9 cellular contexts compared by ENCODE assay signal in genomic region chr2:65232636-65233035, GRCh38. TPM values are rescaled to one million over a fixed set of nuclear protein-coding genes. Genes with fewer than 3 reads are reported as not detected.
DNase-seq lines count a peak whose midpoint lies in the region; ATAC-seq and TF ChIP-seq lines count a peak whose summit lies in the region.
"Had no signal": no experiment of that assay in that cellular context is flagged by ENCODE, and none has a peak within 500 bp of the region (broad histone marks: within the 10 kb centered on the region; RNA-seq: fewer than 3 reads in every experiment).

No MANE protein-coding gene starts in this region.

- H3K4me3 Mint-ChIP-seq in MCF 10A (ENCODE audit: unreplicated experiment): no peak overlapping the region

- H3K9me3 Mint-ChIP-seq in MCF 10A (ENCODE audit: unreplicated experiment): no peaks in the 10 kb centered on the region

- peaks cover 12% of the 10 kb centered on the region for H3K4me1 Mint-ChIP-seq in MCF 10A (ENCODE audit: insufficient read depth, unreplicated experiment)

- peaks cover 60% of the 10 kb centered on the region for H3K36me3 Mint-ChIP-seq in MCF 10A (ENCODE audit: insufficient read depth, unreplicated experiment)

- POLR2A ChIA-PET in MCF 10A (lab: Yijun Ruan, JAX): interaction anchor here (1.7 kb wide), 1 partner anchor 167 kb away, joined by 8 read pairs; no protein-coding TSS in a partner anchor

- H3K27ac ChIP-seq in breast epithelium: no peak overlapping the region
- H3K27ac ChIP-seq in SK-N-MC: peak overlapping the region; percentile 68
- no peak overlapping the region for H3K27ac ChIP-seq in upper lobe of right lung

- H3K27me3 ChIP-seq in breast epithelium (no peaks in the 10 kb centered on the region), upper lobe of right lung (no peaks in the 10 kb centered on the region), H7 (ENCODE audit: control insufficient read depth, insufficient read depth, low read length) (no peaks in the 10 kb centered on the region)

- ATAC-seq in upper lobe of right lung: peak; percentile 37

- H3K36me3 ChIP-seq in breast epithelium (no peaks in the 10 kb centered on the region), SK-N-MC (ENCODE audit: insufficient read depth, low read length) (peaks cover 49% of the 10 kb centered on the region), upper lobe of right lung (no peaks in the 10 kb centered on the region), H7 (replicated peaks; ENCODE audit: control insufficient read depth, insufficient read depth, low read length) (no peaks in the 10 kb centered on the region)

- TF ChIP-seq CTCF in MCF 10A (IDR thresholded peaks at IDR 0.05; ENCODE audit: unreplicated experiment) (no peak), breast epithelium (IDR thresholded peaks at IDR 0.05) (no peak), fibroblast of mammary gland (conservative IDR thresholded peaks at IDR 0.05; ENCODE audit: control insufficient read depth, insufficient read depth, low read depth, low read length) (no peak), upper lobe of right lung (IDR thresholded peaks at IDR 0.05) (no peak)

- DNase-seq in MCF 10A (ENCODE audit: unreplicated experiment) (peak; percentile 46), breast epithelium (ENCODE audit: low spot score in 2 of 2) (no peak), SK-N-MC (ENCODE audit: low read depth, low spot score) (no peak), fibroblast of mammary gland (ENCODE audit: low read depth) (peak; percentile 62), upper lobe of right lung (no peak), NCI-H524 treated with DMSO at 0.1 percent for 48 hours (lab: John Stamatoyannopoulos, UW) (no peak), H7 (no peak), HT-29 (ENCODE audit: low spot score) (no peak)
- DNase-seq: DND-41 had no signal

- peak overlapping the region; percentile 21 for H3K27ac Mint-ChIP-seq in MCF 10A (ENCODE audit: low read depth, unreplicated experiment)

- intact Hi-C loops in MCF 10A (cut with micrococcal nuclease): no loop called here
- intact Hi-C loops in breast epithelium (cut with DNase I; ENCODE audit: low total_unique reads): no loop called here
- intact Hi-C loops in upper lobe of right lung (cut with DNase I): no loop called here

- CTCF ChIA-PET in MCF 10A (lab: Yijun Ruan, JAX): no interaction called here

- TF ChIP-seq POLR2A in breast epithelium (IDR thresholded peaks at IDR 0.05): no peak

- H3K4me1 ChIP-seq in breast epithelium (no peaks in the 10 kb centered on the region), upper lobe of right lung (peaks cover 52% of the 10 kb centered on the region)

- no peaks in the 10 kb centered on the region for H3K27me3 Mint-ChIP-seq in MCF 10A (ENCODE audit: insufficient read depth, unreplicated experiment)

- no peaks in the 10 kb centered on the region for H3K9me3 ChIP-seq in breast epithelium
- no peaks in the 10 kb centered on the region for H3K9me3 ChIP-seq in SK-N-MC (ENCODE audit: low read depth, low read length)
- no peaks in the 10 kb centered on the region for H3K9me3 ChIP-seq in upper lobe of right lung

- no TSS peak for BruUV-seq in MCF 10A (replicated peaks; lab: Mats Ljungman, UMichigan)

- no peak overlapping the region for H3K9ac ChIP-seq in SK-N-MC (ENCODE audit: insufficient read length)

- no peak overlapping the region for H3K4me3 ChIP-seq in breast epithelium
- no peak overlapping the region for H3K4me3 ChIP-seq in SK-N-MC
- H3K4me3 ChIP-seq in fibroblast of mammary gland (ENCODE audit: control insufficient read depth, low read depth, low read length): no peak overlapping the region
- no peak overlapping the region for H3K4me3 ChIP-seq in upper lobe of right lung
- H3K4me3 ChIP-seq in H7 (ENCODE audit: insufficient read depth, low read depth, low read length): no peak overlapping the region

RNA-seq across cellular contexts. Expression of gene ACTR2, which starts 5.0 kb away (rescaled TPM):
- total RNA-seq in MCF 10A (2022) (263 and 273 TPM in 2 replicates), breast epithelium (10 to 100 TPM; 74.7 to 98.4 (median 75.1) TPM), upper lobe of right lung (236 TPM)
- total RNA-seq in H7 (2014; rRNA removed; shearing (Covaris generic)): 42.1 and 47.9 TPM in 2 replicates
- total RNA-seq in HT-29 (2014; rRNA removed; shearing (Covaris generic)): 32.8 and 33.6 TPM in 2 replicates

Comparison
In these comparisons a context has a peak if more than half of its experiments do, and no peak if none do; other contexts are left out.
1. DNase-seq: peak in MCF 10A (single experiment) and fibroblast of mammary gland (single experiment); none in breast epithelium (0 of 2), SK-N-MC (single experiment), upper lobe of right lung (single experiment), NCI-H524 treated with DMSO at 0.1 percent for 48 hours (single experiment), H7 (single experiment) and HT-29 (single experiment).